ENCODE assay signal across 8 cellular contexts in the genomic region with DNA sequence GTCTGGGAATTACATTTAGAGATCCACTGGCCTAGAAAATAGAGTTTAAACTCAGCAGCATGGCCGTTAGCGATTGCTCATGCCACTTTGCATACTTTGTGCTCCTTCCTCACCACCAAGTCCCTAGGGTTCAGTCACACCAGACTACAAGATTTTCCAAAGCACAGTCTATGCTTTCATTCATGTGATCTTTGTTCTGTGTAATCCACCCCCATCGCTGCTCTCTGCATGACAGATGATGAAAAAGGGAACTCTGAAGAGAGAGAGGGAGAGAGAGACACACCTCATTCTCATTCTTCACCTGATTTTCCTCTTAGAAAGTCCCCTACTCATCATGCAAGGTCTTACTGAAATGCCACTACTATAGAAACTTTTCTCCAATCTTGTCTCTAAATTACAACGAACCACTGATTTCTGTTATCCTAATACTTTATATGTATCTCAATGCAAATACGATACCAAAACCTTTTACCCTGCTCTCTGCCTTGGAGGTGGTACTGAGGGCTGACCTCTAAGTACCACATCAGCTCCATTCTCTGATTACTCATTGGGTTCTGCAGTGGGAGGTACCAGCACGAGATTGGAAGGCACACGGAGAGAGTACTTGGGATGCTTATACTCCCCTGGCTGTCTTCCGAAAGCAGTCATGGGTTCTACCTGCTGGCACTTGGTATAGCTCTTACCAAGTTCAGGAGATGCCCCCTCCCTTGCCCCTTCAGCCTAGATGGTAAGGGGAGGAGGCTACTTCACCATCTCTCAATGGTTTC. TPM values are rescaled to one million over a fixed set of nuclear protein-coding genes. Genes with fewer than 3 reads are reported as not detected.
DNase-seq lines count a peak whose midpoint lies in the region; ATAC-seq, FAIRE-seq and TF ChIP-seq lines count a peak whose summit lies in the region.

No MANE protein-coding gene starts in this region.

- no peak overlapping the region for H3K9ac ChIP-seq in astrocyte (ENCODE audit: low read length)

- TF ChIP-seq EP300 in transverse colon (IDR thresholded peaks at IDR 0.05; ENCODE audit: low read depth) (no peak), sigmoid colon (IDR thresholded peaks at IDR 0.05) (no peak)

- H3K27me3 Mint-ChIP-seq in astrocyte (ENCODE audit: low read depth, unreplicated experiment) = peaks cover 3% of the 10 kb centered on the region

- no peaks in the 10 kb centered on the region for H3K79me2 ChIP-seq in astrocyte (ENCODE audit: insufficient read depth, low read length)

- no peaks in the 10 kb centered on the region for H4K20me1 ChIP-seq in astrocyte (ENCODE audit: insufficient read depth, low read length)

- H2AFZ ChIP-seq in astrocyte (ENCODE audit: low read depth, low read length) = peak overlapping the region; percentile 13

- H3K9me3 ChIP-seq in astrocyte (ENCODE audit: insufficient read depth, low read depth, low read length) (no peaks in the 10 kb centered on the region), transverse colon (peaks cover 0 to under 1% of the 10 kb centered on the region in 2 donors), sigmoid colon (no peaks in the 10 kb centered on the region)

- peak overlapping the region; percentile 47 for H3K4me3 Mint-ChIP-seq in astrocyte (ENCODE audit: unreplicated experiment)

- TF ChIP-seq POLR2A in transverse colon (IDR thresholded peaks at IDR 0.05) (no peak), sigmoid colon (IDR thresholded peaks at IDR 0.05) (no peak)

- peak; percentile 67 for FAIRE-seq in astrocyte (lab: Jason Lieb, UNC)

- H3K4me1 ChIP-seq in astrocyte (ENCODE audit: insufficient read depth, low read length) = peaks cover 6% of the 10 kb centered on the region
- peaks cover 0 to 6% (median 2%) of the 10 kb centered on the region in 4 donors for H3K4me1 ChIP-seq in transverse colon
- H3K4me1 ChIP-seq in sigmoid colon = peaks cover 0 to 12% (median 4%) of the 10 kb centered on the region in 4 donors

- DNase-seq in GM06990 (ENCODE audit: extremely low read depth, insufficient read length) = peak; percentile 81
- DNase-seq in astrocyte (ENCODE audit: low read depth) = no peak
- no peak for DNase-seq in transverse colon
- no peak for DNase-seq in NK-92 treated with Interleukin-12 subunit alpha and Interleukin-12 subunit beta, amount 100 ng/mL, for 24 hours (lab: John Stamatoyannopoulos, UW)
- DNase-seq in sigmoid colon = no peak
- no peak for DNase-seq in DMS 273 treated with DMSO at 0.1 percent for 48 hours (lab: John Stamatoyannopoulos, UW)

- in situ Hi-C loops in transverse colon (cut with MboI; ENCODE audit: low pct_ligation_motif_present in 1 of 4, low pct_unique_long_range_greater_than_20kb in 1 of 4, low sequenced_read_pairs in 3 of 4) = no loop called here

- H3K36me3 ChIP-seq in GM06990 (ENCODE audit: control insufficient read depth, insufficient read depth, low read length) (peaks cover 2% of the 10 kb centered on the region; the same call in 1 of the 2 replicates), astrocyte (ENCODE audit: insufficient read depth, low read length) (peaks cover 3% of the 10 kb centered on the region), transverse colon (peaks cover 0 to 9% (median 4%) of the 10 kb centered on the region in 4 donors), sigmoid colon (peaks cover 0 to 33% (median 7%) of the 10 kb centered on the region in 4 donors)

- H3K4me2 ChIP-seq in astrocyte (ENCODE audit: low read length) = no peak overlapping the region

- WGBS in transverse colon (ENCODE audit: low coverage in 1 of 2), 2 donors = 68 to 71% methylated on average over 2 to 8 of the region's 8 CpGs
- WGBS in sigmoid colon, 2 donors = 65 to 76% methylated on average over 8 of the region's 8 CpGs

- no peak overlapping the region for H3K27ac Mint-ChIP-seq in astrocyte (ENCODE audit: unreplicated experiment)

- H3K4me3 ChIP-seq in GM06990 (replicated peaks; ENCODE audit: low read depth, low read length) = peak overlapping the region; percentile 16; the same call in 1 of the 2 replicates
- H3K4me3 ChIP-seq in astrocyte (ENCODE audit: insufficient read depth, low read depth, low read length) = no peak overlapping the region
- no peak overlapping the region for H3K4me3 ChIP-seq in transverse colon
- no peak overlapping the region for H3K4me3 ChIP-seq in sigmoid colon

- no peaks in the 10 kb centered on the region for H3K27me3 ChIP-seq in GM06990 (replicated peaks; ENCODE audit: control insufficient read depth, insufficient read depth, low read length)
- no peaks in the 10 kb centered on the region for H3K27me3 ChIP-seq in astrocyte (ENCODE audit: insufficient read depth, low read length)
- no peaks in the 10 kb centered on the region for H3K27me3 ChIP-seq in transverse colon
- H3K27me3 ChIP-seq in sigmoid colon = no peaks in the 10 kb centered on the region

- intact Hi-C loops in transverse colon (cut with DNase I; ENCODE audit: low total_unique reads) = no loop called here
- intact Hi-C loops in sigmoid colon (cut with DNase I) = no loop called here

- TF ChIP-seq CTCF in GM06990 (IDR thresholded peaks at IDR 0.05; ENCODE audit: insufficient read depth, low read length, poor library complexity, severe bottlenecking) (no peak), astrocyte (IDR thresholded peaks at IDR 0.05; ENCODE audit: insufficient read depth, low read depth, low read length) (no peak), transverse colon (IDR thresholded peaks at IDR 0.05) (no peak), sigmoid colon (IDR thresholded peaks at IDR 0.05) (no peak)

- peaks cover 20% of the 10 kb centered on the region for H3K36me3 Mint-ChIP-seq in astrocyte (ENCODE audit: low read depth, unreplicated experiment)

- peaks cover 13% of the 10 kb centered on the region for H3K4me1 Mint-ChIP-seq in astrocyte (ENCODE audit: low read depth, unreplicated experiment)

- ATAC-seq in GM19468 (IDR thresholded peaks at IDR 0.05; ENCODE audit: extremely low read depth, unreplicated experiment) (peak; percentile 78), HG03460 (IDR thresholded peaks at IDR 0.05; ENCODE audit: unreplicated experiment) (peak; percentile 86)

- no peaks in the 10 kb centered on the region for H3K9me3 Mint-ChIP-seq in astrocyte (ENCODE audit: unreplicated experiment)

- H3K27ac ChIP-seq in astrocyte (ENCODE audit: low read depth, low read length) (no peak overlapping the region), transverse colon (no peak overlapping the region), sigmoid colon (no peak overlapping the region)

RNA-seq across cellular contexts. Expression of gene PARP15, which starts 1.1 kb away (rescaled TPM):
- total RNA-seq in astrocyte = 0.09 and 0.22 TPM in 2 replicates
- 10 to 100 TPM in 1 of 4 donors, 1 to 10 TPM in 3; 1.2 to 10.3 (median 4.2) TPM for total RNA-seq in transverse colon
- 1 to 10 TPM; 1.1 to 3.9 (median 2.9) TPM for total RNA-seq in sigmoid colon
- 10 to 100 TPM in 1 of 3 donors, 1 to 10 TPM in 1, not detected in 1; 1.2 to 16.8 TPM for polyA plus RNA-seq in sigmoid colon

RNA-seq across cellular contexts. Expression of gene DTX3L, which starts 12.2 kb away (rescaled TPM):
- total RNA-seq in astrocyte = 81.2 and 86.3 TPM in 2 replicates
- 10 to 100 TPM; 22.3 to 32.4 (median 26.7) TPM for total RNA-seq in transverse colon
- total RNA-seq in sigmoid colon = 10 to 100 TPM; 18.9 to 32.6 (median 25.0) TPM
- polyA plus RNA-seq in sigmoid colon = 10 to 100 TPM in 2 of 3 donors, 1 to 10 TPM in 1; 9.6 to 33.2 (median 20.8) TPM

RNA-seq across cellular contexts. Expression of gene PARP9, which starts 12.3 kb away (rescaled TPM):
- total RNA-seq in astrocyte (74.1 and 86.0 TPM in 2 replicates), transverse colon (10 to 100 TPM; 24.2 to 35.8 (median 29.1) TPM), sigmoid colon (10 to 100 TPM; 24.5 to 43.0 (median 35.3) TPM)
- polyA plus RNA-seq in sigmoid colon = 10 to 100 TPM; 20.4 to 48.4 (median 26.8) TPM
